ENCODE assay signal across 1 cellular context in genomic region chr19:19021115-19021514, GRCh38.
TF ChIP-seq lines count a peak whose summit lies in the region.

No MANE protein-coding gene starts in this region.

TF ChIP-seq in HepG2, 621 proteins besides CTCF, POLR2A, EP300 and RAD21:
- no peak for TF ChIP-seq ZMYM2 (CRISPR knock-in tag; IDR thresholded peaks at IDR 0.05)
- peak; percentile 62; the same call in 1 of the 2 replicates for TF ChIP-seq GFI1 (CRISPR knock-in tag; IDR thresholded peaks at IDR 0.05; ENCODE audit: borderline replicate concordance)
- TF ChIP-seq ZNF362 (CRISPR knock-in tag; IDR thresholded peaks at IDR 0.05; ENCODE audit: borderline replicate concordance), result peak; percentile 40; the same call in 1 of the 2 replicates
